8 cellular contexts compared by ENCODE assay signal in genomic region chr17:76353004-76353598, GRCh38. TPM values are rescaled to one million over a fixed set of nuclear protein-coding genes. Genes with fewer than 3 reads are reported as not detected.
A peak's percentile ranks its signal among the peaks of the same experiment; 100 is the strongest.
DNase-seq lines count a peak whose midpoint lies in the region; ATAC-seq and TF ChIP-seq lines count a peak whose summit lies in the region.

No MANE protein-coding gene starts in this region.

- H3K27ac ChIP-seq in BLaER1 (peak overlapping the region; percentile 99), esophagus muscularis mucosa (replicated peaks in 1 of 4) (peak overlapping the region; percentile 86 to 93 (median 90))

- CTCF ChIA-PET in WTC11 (lab: Charles Lee): interaction anchor here (0.6 to 4.4 kb wide), 25 partner anchors 9 to 522 kb away, joined by 3 to 54 read pairs (median 5); partner anchors contain the start of genes CDK3, PRCD, SPHK1 and UBE2O

- 7% methylated on average over 10 of the region's 51 CpGs for WGBS in esophagus muscularis mucosa

- H3K27me3 Mint-ChIP-seq in WTC11 (ENCODE audit: low read depth) (no peaks in the 10 kb centered on the region), neural crest cell (ENCODE audit: low read depth) (no peaks in the 10 kb centered on the region)

- POLR2A ChIA-PET in WTC11 (lab: Charles Lee): interaction anchor here (0.6 to 2.1 kb wide), 7 partner anchors 13 to 567 kb away, joined by 3 to 10 read pairs (median 4); partner anchors contain the start of gene SPHK1

- H3K27me3 ChIP-seq in BLaER1: no peaks in the 10 kb centered on the region
- no peaks in the 10 kb centered on the region for H3K27me3 ChIP-seq in esophagus muscularis mucosa

- H3K36me3 ChIP-seq in BLaER1 (peaks cover 14% of the 10 kb centered on the region; the same call in 1 of the 2 replicates), esophagus muscularis mucosa (peaks cover 1 to 4% (median 2%) of the 10 kb centered on the region in 4 donors)

- DNase-seq in WTC11 (ENCODE audit: low spot score) (no peak), esophagus muscularis mucosa (ENCODE audit: extremely low spot score) (no peak), neural crest cell (ENCODE audit: low read depth, low spot score) (no peak), medulla oblongata (ENCODE audit: extremely low spot score) (no peak)

- H3K4me3 Mint-ChIP-seq in WTC11 (peak overlapping the region; percentile 95), neural crest cell (peak overlapping the region; percentile 98)

- H3K36me3 Mint-ChIP-seq in WTC11 (peaks cover 4% of the 10 kb centered on the region; the same call in 1 of the 2 replicates), neural crest cell (ENCODE audit: low read depth) (peaks cover 4% of the 10 kb centered on the region)

- intact Hi-C loops in esophagus muscularis mucosa (cut with DNase I): loop anchor here (5.0 kb wide), 1 partner anchor 34 kb away; no protein-coding TSS in a partner anchor

- H3K27ac Mint-ChIP-seq in WTC11 (peak overlapping the region; percentile 84), neural crest cell (ENCODE audit: unreplicated experiment) (peak overlapping the region; percentile 90)

- H3K9me3 ChIP-seq in BLaER1 (no peaks in the 10 kb centered on the region), esophagus muscularis mucosa (no peaks in the 10 kb centered on the region)

- H3K9me3 Mint-ChIP-seq in WTC11 (no peaks in the 10 kb centered on the region), neural crest cell (no peaks in the 10 kb centered on the region)

- peak overlapping the region; percentile 89 for H3K4me3 ChIP-seq in BLaER1
- peak overlapping the region; percentile 94 to 99 (median 98) for H3K4me3 ChIP-seq in esophagus muscularis mucosa

- H3K4me1 Mint-ChIP-seq in WTC11: peaks cover 27% of the 10 kb centered on the region
- peaks cover 27% of the 10 kb centered on the region for H3K4me1 Mint-ChIP-seq in neural crest cell

- no peak for TF ChIP-seq EP300 in esophagus muscularis mucosa (IDR thresholded peaks at IDR 0.05)

- TF ChIP-seq CTCF in WTC11 (IDR thresholded peaks at IDR 0.05) (no peak), esophagus muscularis mucosa (IDR thresholded peaks at IDR 0.05) (no peak), neural crest cell (conservative IDR thresholded peaks at IDR 0.05) (no peak)

- H3K9ac ChIP-seq in BLaER1: peak overlapping the region; percentile 98

- no peaks in the 10 kb centered on the region; the same call in 1 of the 2 replicates for H4K20me1 ChIP-seq in BLaER1

- peak overlapping the region; percentile 99 for H3K4me2 ChIP-seq in BLaER1

- peaks cover 30% of the 10 kb centered on the region for H3K4me1 ChIP-seq in BLaER1
- peaks cover 17 to 30% (median 29%) of the 10 kb centered on the region in 4 donors for H3K4me1 ChIP-seq in esophagus muscularis mucosa

- ATAC-seq in GM19025 (IDR thresholded peaks at IDR 0.05; ENCODE audit: low read depth, unreplicated experiment) (peak; percentile 11), HG03280 (IDR thresholded peaks at IDR 0.05; ENCODE audit: unreplicated experiment) (peak; percentile 4), WTC11 (peak; percentile 12), GM19351 (IDR thresholded peaks at IDR 0.05; ENCODE audit: unreplicated experiment) (no peak)

- no peak for TF ChIP-seq POLR2A in esophagus muscularis mucosa (IDR thresholded peaks at IDR 0.05; ENCODE audit: low read depth)

TF ChIP-seq in WTC11, 78 proteins besides CTCF, POLR2A, EP300 and RAD21:
- TF ChIP-seq NR1H2 (CRISPR knock-in tag; IDR thresholded peaks at IDR 0.05): no peak
- TF ChIP-seq E2F5 (CRISPR knock-in tag; IDR thresholded peaks at IDR 0.05): no peak
- TF ChIP-seq KAT7 (CRISPR knock-in tag; IDR thresholded peaks at IDR 0.05; ENCODE audit: borderline replicate concordance): no peak
- TF ChIP-seq FOXP4 (CRISPR knock-in tag; IDR thresholded peaks at IDR 0.05): 0 out of 2 replicates have a peak, but pooled peaks have one; percentile 23
- TF ChIP-seq ARID4B (CRISPR knock-in tag; IDR thresholded peaks at IDR 0.05; ENCODE audit: borderline replicate concordance): no peak
- no peak for TF ChIP-seq RORB (CRISPR knock-in tag; IDR thresholded peaks at IDR 0.05)
TF ChIP-seq in WTC11: peak in this region for 1.

RNA-seq across cellular contexts. Expression of gene PRPSAP1, which starts 0.6 kb away (rescaled TPM):
- total RNA-seq in WTC11 (2021) (50.0 to 56.5 TPM (median 52.3 TPM) in 3 replicates), esophagus muscularis mucosa (10 to 100 TPM; 37.3 to 71.4 (median 50.4) TPM), neural crest cell (68.4 and 73.6 TPM in 2 replicates)

RNA-seq across cellular contexts. Expression of gene SPHK1, which starts 31.3 kb away (rescaled TPM):
- total RNA-seq in WTC11 (2021) (2.5 to 2.9 TPM (median 2.8 TPM) in 3 replicates), esophagus muscularis mucosa (10 to 100 TPM; 10.8 to 33.8 (median 16.5) TPM), neural crest cell (19.5 and 21.1 TPM in 2 replicates)

RNA-seq across cellular contexts. Expression of gene QRICH2, which starts 45.0 kb away (rescaled TPM):
- total RNA-seq in WTC11 (2021) (1.5 to 3.2 TPM (median 2.7 TPM) in 3 replicates), esophagus muscularis mucosa (1 to 10 TPM; 1.7 to 2.6 (median 2.1) TPM), neural crest cell (10.6 and 12.3 TPM in 2 replicates)
